19 cellular contexts compared by ENCODE assay signal in the genomic region with DNA sequence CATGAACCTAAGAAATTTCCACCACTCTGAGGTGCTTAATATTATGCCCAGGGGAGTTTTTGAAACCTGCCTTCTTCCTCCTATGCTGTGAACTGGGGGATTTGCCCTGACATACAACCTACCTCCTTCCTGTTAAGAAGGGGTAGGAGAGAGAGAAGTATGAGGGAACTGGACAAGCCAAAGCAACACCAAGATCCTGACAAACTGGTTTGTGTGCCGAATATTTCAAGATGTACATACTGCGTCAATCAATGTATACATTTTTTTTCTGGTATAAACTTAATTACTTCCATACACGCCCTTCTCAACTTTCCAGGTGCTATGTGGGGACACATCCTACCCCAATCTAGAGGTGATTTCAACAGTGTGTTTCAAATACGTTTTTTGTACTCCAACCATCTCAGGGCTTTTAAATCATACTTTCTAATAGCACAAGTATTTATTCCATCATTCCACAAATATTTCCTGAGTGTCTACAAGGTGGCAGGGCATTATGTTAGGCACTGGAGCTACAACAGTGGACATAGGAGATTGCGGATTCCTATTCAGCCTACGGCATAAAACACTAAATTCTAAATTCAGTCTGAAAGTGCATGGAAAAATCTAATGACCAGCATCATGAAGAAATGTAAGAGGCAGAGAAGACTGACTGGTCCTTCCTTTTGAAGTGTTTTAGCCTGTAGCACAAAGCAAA.
DNase-seq lines count a peak whose midpoint lies in the region; ATAC-seq and TF ChIP-seq lines count a peak whose summit lies in the region.
"Had no signal": no experiment of that assay in that cellular context is flagged by ENCODE, and none has a peak within 500 bp of the region (broad histone marks: within the 10 kb centered on the region; RNA-seq: fewer than 3 reads in every experiment).

No MANE protein-coding gene starts in this region.

- intact Hi-C loops in left lung (cut with DNase I) = no loop called here

- peaks cover 3% of the 10 kb centered on the region for H3K79me1 ChIP-seq in trophoblast cell (ENCODE audit: low read length)

- H3K9ac ChIP-seq in trophoblast cell (ENCODE audit: low read length) = no peak overlapping the region

- no peak overlapping the region for H2BK12ac ChIP-seq in trophoblast cell (ENCODE audit: low read length)

- no peak overlapping the region for H3K14ac ChIP-seq in trophoblast cell (ENCODE audit: low read length)

- WGBS in trophoblast cell (ENCODE audit: extremely low coverage, insufficient coverage, insufficient read length) = no CpG with 5 or more reads among the region's 6 CpGs

- no peak overlapping the region for H4K12ac ChIP-seq in trophoblast cell (ENCODE audit: low read depth, low read length)

- TF ChIP-seq CTCF in RWPE2 (IDR thresholded peaks at IDR 0.05; ENCODE audit: poor library complexity, severe bottlenecking) (no peak), left lung (IDR thresholded peaks at IDR 0.05) (no peak)

- H2BK5ac ChIP-seq in trophoblast cell (ENCODE audit: low read depth, low read length, poor library complexity) = no peak overlapping the region

- H4K8ac ChIP-seq in trophoblast cell (ENCODE audit: low read depth, low read length) = no peak overlapping the region

- H3K4me1 ChIP-seq in RWPE2 (ENCODE audit: insufficient read depth, poor library complexity, severe bottlenecking) (peaks cover 49% of the 10 kb centered on the region), trophoblast cell (ENCODE audit: control insufficient read depth in 1 of 2, insufficient read depth in 2 of 2, low read length in 2 of 2) (peaks cover 0 to 14% of the 10 kb centered on the region in 2 experiments), left lung (no peaks in the 10 kb centered on the region)
- H3K4me1 ChIP-seq: SJSA1 had no signal

- no peak overlapping the region for H3K4me2 ChIP-seq in trophoblast cell (ENCODE audit: low read length)

- H3K4ac ChIP-seq in trophoblast cell (ENCODE audit: low read depth, low read length) = no peak overlapping the region

- H3K18ac ChIP-seq in trophoblast cell (ENCODE audit: low read length) = no peak overlapping the region

- ATAC-seq in RWPE2 (ENCODE audit: low read depth) (peak; percentile 84), esophagus mucosa (peak; percentile 87), HG03045 (IDR thresholded peaks at IDR 0.05; ENCODE audit: unreplicated experiment) (no peak), left lung (no peak)
- ATAC-seq: K562 had no signal

- no peak overlapping the region for H2AFZ ChIP-seq in trophoblast cell (ENCODE audit: insufficient read depth, low read length, poor library complexity)

- no peak overlapping the region for H2BK120ac ChIP-seq in trophoblast cell (ENCODE audit: insufficient read depth, low read length, poor library complexity)

- H3K36me3 ChIP-seq in RWPE2 (ENCODE audit: low read depth) = peaks cover 40% of the 10 kb centered on the region
- H3K36me3 ChIP-seq in trophoblast cell (ENCODE audit: control insufficient read depth in 1 of 2, insufficient read depth in 2 of 2, low read length in 2 of 2) = peaks cover 4 to 5% of the 10 kb centered on the region in 2 experiments
- H3K36me3 ChIP-seq in left lung = no peaks in the 10 kb centered on the region
- H3K36me3 ChIP-seq: SJSA1 had no signal

- H2AK5ac ChIP-seq in trophoblast cell (ENCODE audit: low read length) = no peak overlapping the region

- H3K79me2 ChIP-seq in trophoblast cell (ENCODE audit: control insufficient read depth, insufficient read depth, low read length, poor library complexity) = no peaks in the 10 kb centered on the region

- no peak overlapping the region for H4K91ac ChIP-seq in trophoblast cell (ENCODE audit: low read depth, low read length)

- DNase-seq in ELR (ENCODE audit: low read depth) (peak; percentile 3), RWPE2 (ENCODE audit: low spot score) (no peak), trophoblast cell (peak; percentile 65 to 92), NCI-H1105 (lab: John Stamatoyannopoulos, UW) (no peak), caudate nucleus (lab: John Stamatoyannopoulos, UW) (no peak), left lung (no peak)
- DNase-seq: Caco-2, DMS153, H9, NCI-H1436, NCI-H2029, NCI-H2171, NCI-H446, NCI-H69 had no signal

- no peaks in the 10 kb centered on the region for H3K27me3 ChIP-seq in RWPE2 (ENCODE audit: insufficient read depth, poor library complexity, severe bottlenecking)
- H3K27me3 ChIP-seq in trophoblast cell (ENCODE audit: insufficient read depth, low read length) = no peaks in the 10 kb centered on the region
- H3K27me3 ChIP-seq in left lung = no peaks in the 10 kb centered on the region
- H3K27me3 ChIP-seq: SJSA1 had no signal

- H3K27ac ChIP-seq in RWPE2 (ENCODE audit: poor library complexity, severe bottlenecking) = peak overlapping the region; percentile 95
- peak overlapping the region; percentile 63 for H3K27ac ChIP-seq in trophoblast cell (ENCODE audit: low read depth, low read length)
- H3K27ac ChIP-seq in caudate nucleus (ENCODE audit: low read depth, low read length) = no peak overlapping the region
- H3K27ac ChIP-seq in left lung = no peak overlapping the region
- H3K27ac ChIP-seq: HL-60, SJSA1 had no signal

- H3K9me3 ChIP-seq in RWPE2 (ENCODE audit: severe bottlenecking) (no peaks in the 10 kb centered on the region), trophoblast cell (ENCODE audit: insufficient read depth, low read depth, low read length) (no peaks in the 10 kb centered on the region), left lung (no peaks in the 10 kb centered on the region)
- H3K9me3 ChIP-seq: Caco-2, SJSA1 had no signal

- H3K4me3 ChIP-seq in RWPE2 (ENCODE audit: severe bottlenecking) (no peak overlapping the region), trophoblast cell (ENCODE audit: low read depth, low read length) (no peak overlapping the region), left lung (no peak overlapping the region)
- H3K4me3 ChIP-seq: K562, SJSA1 had no signal

- H3K23ac ChIP-seq in trophoblast cell (ENCODE audit: low read length) = no peak overlapping the region

Comparison
In these comparisons a context has a peak if more than half of its experiments do, and no peak if none do; other contexts are left out.
1. DNase-seq: peak in ELR (single experiment) and trophoblast cell (2 of 2); none in RWPE2 (single experiment), NCI-H1105 (single experiment), caudate nucleus (0 of 61) and left lung (0 of 2).
2. ATAC-seq: peak in RWPE2 (single experiment) and esophagus mucosa (single experiment); none in HG03045 (single experiment) and left lung (single experiment).
3. H3K27ac ChIP-seq: peak in RWPE2 (single experiment) and trophoblast cell (single experiment); none in caudate nucleus (single experiment) and left lung (0 of 2).